In the genomic region with DNA sequence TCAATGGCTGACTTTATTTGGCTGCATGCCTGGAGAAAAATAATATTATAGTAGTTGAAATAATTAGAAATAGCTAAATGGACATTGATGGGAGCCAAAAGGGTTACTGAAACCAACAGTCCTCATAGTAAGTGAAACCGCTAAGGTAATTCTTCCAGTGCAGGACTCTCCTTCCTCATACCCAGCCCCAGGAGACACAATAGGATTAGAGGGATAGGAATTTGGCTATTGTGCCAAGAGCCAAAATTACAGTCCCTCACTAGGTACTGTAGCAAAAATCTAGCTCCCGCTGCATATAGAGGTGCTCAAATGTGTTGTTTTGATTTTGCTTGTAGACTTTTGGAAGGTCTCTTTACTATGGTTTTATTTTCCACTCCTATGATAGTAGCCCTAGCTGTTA, we compare ENCODE assay signal across 27 cellular contexts. TPM values are rescaled to one million over a fixed set of nuclear protein-coding genes. Genes with fewer than 3 reads are reported as not detected.
"Had no signal": no experiment of that assay in that cellular context is flagged by ENCODE, and none has a peak within 500 bp of the region (broad histone marks: within the 10 kb centered on the region; RNA-seq: fewer than 3 reads in every experiment).

No MANE protein-coding gene starts in this region.

- H3K36me3 Mint-ChIP-seq: immature natural killer cell; mesothelial cell of epicardium; naive B cell; natural killer cell; stimulated activated effector memory CD8-positive, alpha-beta T cell treated with anti-CD3 and anti-CD28 coated beads, Interleukin-12 subunit alpha, Interleukin-12 subunit beta, amount 100 ng/mL, for 72 hours; type B pancreatic cell had no signal

- H3K9me3 ChIP-seq: left lung, lower lobe of right lung, ovary, suprapubic skin, thoracic aorta, tibial artery, uterus had no signal

- DNase-seq: hypothalamus; immature natural killer cell; kidney; left colon; left lung; lower lobe of right lung; mammary epithelial cell; mesenchymal stem cell; naive B cell; natural killer cell; nephron progenitor cell; ovary; retina; right cardiac atrium; stimulated activated CD4-positive, alpha-beta T cell treated with anti-CD3 and anti-CD28 coated beads, Interleukin-4, amount 100 ng/mL, for 24 hours; stimulated activated naive CD4-positive, alpha-beta T cell; tibial artery; uterus had no signal

- H3K4me1 Mint-ChIP-seq: immature natural killer cell; mesothelial cell of epicardium; natural killer cell; stimulated activated effector memory CD8-positive, alpha-beta T cell treated with anti-CD3 and anti-CD28 coated beads, Interleukin-12 subunit alpha, Interleukin-12 subunit beta, amount 100 ng/mL, for 72 hours had no signal

- H3K36me3 ChIP-seq: left lung, lower lobe of right lung, ovary, suprapubic skin, thoracic aorta, tibial artery, uterus had no signal

- H3K4me1 ChIP-seq: left lung, lower lobe of right lung, tibial artery, uterus had no signal

- H3K27me3 ChIP-seq: left lung, ovary, uterus had no signal

- H3K27ac Mint-ChIP-seq: immature natural killer cell; mesothelial cell of epicardium; naive B cell; natural killer cell; nephron progenitor cell; progenitor cell of endocrine pancreas; stimulated activated effector memory CD8-positive, alpha-beta T cell treated with anti-CD3 and anti-CD28 coated beads, Interleukin-12 subunit alpha, Interleukin-12 subunit beta, amount 100 ng/mL, for 72 hours; stimulated activated naive CD8-positive, alpha-beta T cell treated with anti-CD3 and anti-CD28 coated beads, Interleukin-15, Interleukin-2, amounts not matched to agents 100 ng/mL and 50 ng/mL, for 24 hours; type B pancreatic cell had no signal

- H3K27me3 Mint-ChIP-seq: progenitor cell of endocrine pancreas, type B pancreatic cell had no signal

- H3K27ac ChIP-seq: left lung, lower lobe of right lung, ovary, skin epidermis, suprapubic skin, thoracic aorta, tibial artery, uterus had no signal

- H3K4me3 ChIP-seq: left lung, lower lobe of right lung, ovary, skin epidermis, suprapubic skin, thoracic aorta, tibial artery, uterus had no signal

- H3K9me3 Mint-ChIP-seq: natural killer cell; stimulated activated effector memory CD8-positive, alpha-beta T cell treated with anti-CD3 and anti-CD28 coated beads, Interleukin-12 subunit alpha, Interleukin-12 subunit beta, amount 100 ng/mL, for 72 hours; stimulated activated naive CD8-positive, alpha-beta T cell treated with anti-CD3 and anti-CD28 coated beads, Interleukin-15, Interleukin-2, amounts not matched to agents 100 ng/mL and 50 ng/mL, for 24 hours; type B pancreatic cell had no signal

- H3K4me3 Mint-ChIP-seq: immature natural killer cell; mesothelial cell of epicardium; naive B cell; natural killer cell; nephron progenitor cell; stimulated activated effector memory CD8-positive, alpha-beta T cell treated with anti-CD3 and anti-CD28 coated beads, Interleukin-12 subunit alpha, Interleukin-12 subunit beta, amount 100 ng/mL, for 72 hours; stimulated activated naive CD8-positive, alpha-beta T cell treated with anti-CD3 and anti-CD28 coated beads, Interleukin-15, Interleukin-2, amounts not matched to agents 100 ng/mL and 50 ng/mL, for 24 hours; type B pancreatic cell had no signal

RNA-seq across cellular contexts. Expression of a gene that starts 20.2 kb away (rescaled TPM):
- total RNA-seq: subcutaneous adipose tissue had no signal
